12 cellular contexts compared by ENCODE assay signal in genomic region chr1:165884690-165885304, GRCh38. TPM values are rescaled to one million over a fixed set of nuclear protein-coding genes. Genes with fewer than 3 reads are reported as not detected.
DNase-seq lines count a peak whose midpoint lies in the region; ATAC-seq, FAIRE-seq and TF ChIP-seq lines count a peak whose summit lies in the region.
"Had no signal": no experiment of that assay in that cellular context is flagged by ENCODE, and none has a peak within 500 bp of the region (broad histone marks: within the 10 kb centered on the region; RNA-seq: fewer than 3 reads in every experiment).

No MANE protein-coding gene starts in this region.

- TF ChIP-seq CTCF in NB4 (IDR thresholded peaks at IDR 0.05; ENCODE audit: low read depth, low read length) (no peak), endothelial cell of umbilical vein (IDR thresholded peaks at IDR 0.05; ENCODE audit: extremely low read depth in 1 of 2, insufficient read depth in 1 of 2, low read depth in 1 of 2, low read length in 2 of 2) (no peak), mesothelial cell of epicardium (IDR thresholded peaks at IDR 0.05; ENCODE audit: unreplicated experiment) (no peak)

- H3K9ac ChIP-seq in endothelial cell of umbilical vein (replicated peaks; ENCODE audit: extremely low read depth, insufficient read depth, low read length), result peak overlapping the region; percentile 67

- TF ChIP-seq POLR2A in NB4 (IDR thresholded peaks at IDR 0.05; ENCODE audit: extremely low read depth, insufficient read length), result no peak
- TF ChIP-seq POLR2A in endothelial cell of umbilical vein (IDR thresholded peaks at IDR 0.05; ENCODE audit: low read depth, low read length), result no peak

- DNase-seq in DMS153 treated with DMSO at 0.1 percent for 48 hours (lab: John Stamatoyannopoulos, UW; ENCODE audit: unreplicated experiment) (peak; percentile 26), DMS153 (lab: John Stamatoyannopoulos, UW) (no peak), NB4 (ENCODE audit: low read depth) (peak; percentile 63), endothelial cell of umbilical vein (ENCODE audit: low read depth, low spot score) (peak; percentile 70), sciatic nerve (ENCODE audit: low spot score) (no peak), OCI-M2 (lab: John Stamatoyannopoulos, UW; ENCODE audit: unreplicated experiment) (no peak), mesothelial cell of epicardium (ENCODE audit: low spot score in 2 of 2, unreplicated experiment in 2 of 2) (no peak)
- DNase-seq: activated CD4-positive, alpha-beta T cell treated with anti-CD3 and anti-CD28 coated beads, Interleukin-2, amount 50 U/mL, for 4 hours; NCI-H1436 had no signal

- ATAC-seq in sciatic nerve, result peak; percentile 74
- ATAC-seq in GM21360 (IDR thresholded peaks at IDR 0.05; ENCODE audit: unreplicated experiment), result no peak

- FAIRE-seq in endothelial cell of umbilical vein (lab: Jason Lieb, UNC), result no peak
- FAIRE-seq: A204.1 had no signal

- POLR2A ChIA-PET in endothelial cell of umbilical vein (lab: Charles Lee), result interaction anchor here (1.0 to 2.2 kb wide), 6 partner anchors 10 to 116 kb away, joined by 3 to 12 read pairs (median 4); no protein-coding TSS in a partner anchor

- CTCF ChIA-PET in endothelial cell of umbilical vein (lab: Charles Lee), result interaction anchor here (0.8 to 4.5 kb wide), 15 partner anchors 8 to 187 kb away, joined by 3 to 43 read pairs (median 5); partner anchors contain the start of gene ALDH9A1

- H3K27me3 ChIP-seq in endothelial cell of umbilical vein (ENCODE audit: control insufficient read depth in 2 of 2, insufficient read depth in 2 of 2, low read length in 2 of 2), result no peaks in the 10 kb centered on the region

- H3K9me3 Mint-ChIP-seq in mesothelial cell of epicardium, result no peaks in the 10 kb centered on the region

- no peak overlapping the region for H3K4me3 Mint-ChIP-seq in mesothelial cell of epicardium

- no peaks in the 10 kb centered on the region for H3K27me3 Mint-ChIP-seq in mesothelial cell of epicardium (ENCODE audit: low read depth)

- peak overlapping the region; percentile 83 for H3K27ac ChIP-seq in endothelial cell of umbilical vein (ENCODE audit: insufficient read depth, low read depth, low read length)
- H3K27ac ChIP-seq: SK-N-MC had no signal

- intact Hi-C loops in endothelial cell of umbilical vein (cut with micrococcal nuclease) (loop anchor here (1.0 to 2.0 kb wide), 4 partner anchors 12 to 56 kb away; no protein-coding TSS in a partner anchor), sciatic nerve (cut with DNase I) (no loop called here)

- peak overlapping the region; percentile 23 for H3K4me2 ChIP-seq in endothelial cell of umbilical vein (ENCODE audit: insufficient read depth, low read length)

- H4K20me1 ChIP-seq in endothelial cell of umbilical vein (replicated peaks; ENCODE audit: control insufficient read depth, extremely low read depth, insufficient read depth, low read length), result no peaks in the 10 kb centered on the region

- H3K36me3 ChIP-seq in endothelial cell of umbilical vein (ENCODE audit: control insufficient read depth in 2 of 2, extremely low read depth in 1 of 2, insufficient read depth in 2 of 2, low read length in 2 of 2), result no peaks in the 10 kb centered on the region

- H3K79me2 ChIP-seq in endothelial cell of umbilical vein (ENCODE audit: control insufficient read depth, insufficient read depth, low read length), result peaks cover 95% of the 10 kb centered on the region

- no peaks in the 10 kb centered on the region for H3K9me1 ChIP-seq in endothelial cell of umbilical vein (replicated peaks; ENCODE audit: control insufficient read depth, extremely low read depth, insufficient read depth, low read length)

- H2AFZ ChIP-seq in endothelial cell of umbilical vein (ENCODE audit: low read depth, low read length), result no peak overlapping the region

- peaks cover 3% of the 10 kb centered on the region for H3K36me3 Mint-ChIP-seq in mesothelial cell of epicardium

- H3K4me3 ChIP-seq in NB4 (ENCODE audit: low read depth, low read length) (no peak overlapping the region), endothelial cell of umbilical vein (replicated peaks in 1 of 3; ENCODE audit: insufficient read depth in 1 of 3, low read depth in 1 of 3, low read length in 3 of 3) (no peak overlapping the region)
- H3K4me3 ChIP-seq: SK-N-MC had no signal

- peaks cover 19% of the 10 kb centered on the region for H3K4me1 Mint-ChIP-seq in mesothelial cell of epicardium

- H3K27ac Mint-ChIP-seq in mesothelial cell of epicardium, result no peak overlapping the region

- peaks cover 26% of the 10 kb centered on the region for H3K4me1 ChIP-seq in endothelial cell of umbilical vein (ENCODE audit: control insufficient read depth, extremely low read depth, insufficient read depth, low read length)

- dilution Hi-C loops in endothelial cell of umbilical vein (cut with MboI; ENCODE audit: extremely low pct_ligation_motif_present, low sequenced_read_pairs), result no loop called here

- no peaks in the 10 kb centered on the region for H3K9me3 ChIP-seq in endothelial cell of umbilical vein (replicated peaks; ENCODE audit: control insufficient read depth, insufficient read depth, low read length)

- no TSS peak for BruUV-seq in endothelial cell of umbilical vein (replicated peaks; lab: Mats Ljungman, UMichigan)

TF ChIP-seq in endothelial cell of umbilical vein, 7 proteins besides CTCF, POLR2A, EP300 and RAD21:
- no peak for TF ChIP-seq GATA2 (IDR thresholded peaks at IDR 0.05; ENCODE audit: insufficient read depth, insufficient read length, low read depth, low read length)
- no peak for TF ChIP-seq MYC (IDR thresholded peaks at IDR 0.05; ENCODE audit: low read depth, low read length)
- TF ChIP-seq FOS (IDR thresholded peaks at IDR 0.05; ENCODE audit: borderline replicate concordance, insufficient read depth, low read length), result no peak
- TF ChIP-seq EZH2 (IDR thresholded peaks at IDR 0.05; ENCODE audit: borderline replicate concordance, low read depth, low read length, severe bottlenecking), result no peak
- no peak for TF ChIP-seq MAX (IDR thresholded peaks at IDR 0.05; ENCODE audit: insufficient read depth, insufficient read length)
- TF ChIP-seq JUN (IDR thresholded peaks at IDR 0.05; ENCODE audit: borderline replicate concordance, insufficient read depth, insufficient read length, low read depth), result no peak

RNA-seq across cellular contexts. Expression of gene UCK2, which starts 57.4 kb away (rescaled TPM):
- total RNA-seq in endothelial cell of umbilical vein, result 62.3 and 68.4 TPM in 2 replicates
- 74.7 and 84.7 TPM in 2 replicates for polyA plus RNA-seq in endothelial cell of umbilical vein
- polyA plus RNA-seq in endothelial cell of umbilical vein (2011; cell fraction: cytosol; rRNA removed), result 82.8 and 96.1 TPM in 2 replicates
- polyA plus RNA-seq in endothelial cell of umbilical vein (2011; cell fraction: nucleus; rRNA removed), result 63.9 and 73.7 TPM in 2 replicates
- polyA plus RNA-seq in endothelial cell of umbilical vein (2012), result 55.9 and 60.3 TPM in 2 replicates
- polyA minus RNA-seq in endothelial cell of umbilical vein, result 80.5 and 96.6 TPM in 2 replicates
- polyA minus RNA-seq in endothelial cell of umbilical vein (2011; cell fraction: cytosol; rRNA and poly(A)+ RNA removed), result 100.0 TPM
- 40.4 and 53.0 TPM in 2 replicates for polyA minus RNA-seq in endothelial cell of umbilical vein (2011; cell fraction: nucleus; rRNA and poly(A)+ RNA removed)
- total RNA-seq in sciatic nerve, result 28.1 TPM
- total RNA-seq in mesothelial cell of epicardium, result 37.5 to 44.5 TPM (median 40.9 TPM) in 3 replicates

Comparison
In these comparisons a context has a peak if more than half of its experiments do, and no peak if none do; other contexts are left out.
1. DNase-seq: peak in DMS153 treated with DMSO at 0.1 percent for 48 hours (single experiment), NB4 (single experiment) and endothelial cell of umbilical vein (single experiment); none in DMS153 (single experiment), sciatic nerve (single experiment), OCI-M2 (single experiment) and mesothelial cell of epicardium (0 of 2).